Comparison of ENCODE assay signal across 14 cellular contexts in genomic region chr5:100505984-100506670, GRCh38. TPM values are rescaled to one million over a fixed set of nuclear protein-coding genes. Genes with fewer than 3 reads are reported as not detected.
DNase-seq lines count a peak whose midpoint lies in the region; ATAC-seq and TF ChIP-seq lines count a peak whose summit lies in the region.
"Had no signal": no experiment of that assay in that cellular context is flagged by ENCODE, and none has a peak within 500 bp of the region (broad histone marks: within the 10 kb centered on the region; RNA-seq: fewer than 3 reads in every experiment).

No MANE protein-coding gene starts in this region.

- H3K4me3 Mint-ChIP-seq in activated T-cell treated with anti-CD3 and anti-CD28 coated beads, Interleukin-2, amount 50 U/mL, for 24 hours, result no peak overlapping the region
- H3K4me3 Mint-ChIP-seq: activated T-cell treated with anti-CD3 and anti-CD28 coated beads, Interleukin-2, amount 50 U/mL, for 4 hours; CD4-positive, alpha-beta T cell; GM23338 had no signal

- TF ChIP-seq POLR2A in spleen (IDR thresholded peaks at IDR 0.05) (no peak), right lobe of liver (IDR thresholded peaks at IDR 0.05) (no peak)

- ATAC-seq in right lobe of liver, result no peak
- ATAC-seq: activated T-cell treated with anti-CD3 and anti-CD28 coated beads, Interleukin-2, amount 50 U/mL, for 4 hours; GM23338 had no signal

- H3K4me1 ChIP-seq in spleen (no peaks in the 10 kb centered on the region), right lobe of liver (no peaks in the 10 kb centered on the region)
- H3K4me1 ChIP-seq: left ventricle myocardium inferior, sigmoid colon had no signal

- H3K27ac Mint-ChIP-seq in activated T-cell treated with anti-CD3 and anti-CD28 coated beads, Interleukin-2, amount 50 U/mL, for 24 hours, result no peak overlapping the region
- H3K27ac Mint-ChIP-seq: CD4-positive, alpha-beta T cell; GM23338 had no signal

- H3K4me1 Mint-ChIP-seq in activated T-cell treated with anti-CD3 and anti-CD28 coated beads, Interleukin-2, amount 50 U/mL, for 24 hours (ENCODE audit: low read depth), result no peaks in the 10 kb centered on the region
- H3K4me1 Mint-ChIP-seq: GM23338 had no signal

- CTCF ChIA-PET in AG04450 (lab: Charles Lee), result no interaction called here

- H3K36me3 ChIP-seq in spleen (no peaks in the 10 kb centered on the region), right lobe of liver (no peaks in the 10 kb centered on the region)
- H3K36me3 ChIP-seq: left ventricle myocardium inferior, sigmoid colon had no signal

- H3K9me3 ChIP-seq in AG04450 (ENCODE audit: control insufficient read depth, insufficient read depth, low read length), result no peaks in the 10 kb centered on the region
- peaks cover 0 to 6% (median 0%) of the 10 kb centered on the region in 8 donors for H3K9me3 ChIP-seq in spleen
- no peaks in the 10 kb centered on the region for H3K9me3 ChIP-seq in right lobe of liver
- H3K9me3 ChIP-seq: sigmoid colon had no signal

- H3K36me3 Mint-ChIP-seq in activated T-cell treated with anti-CD3 and anti-CD28 coated beads, Interleukin-2, amount 50 U/mL, for 24 hours (ENCODE audit: low read depth), result no peaks in the 10 kb centered on the region

- POLR2A ChIA-PET in AG04450 (lab: Yijun Ruan, JAX), result no interaction called here

- intact Hi-C loops in spleen (cut with DNase I; ENCODE audit: low total_unique reads), result loop anchor here (10.0 kb wide), 1 partner anchor 899 kb away; no protein-coding TSS in a partner anchor
- intact Hi-C loops in right lobe of liver (cut with DNase I), result no loop called here

- DNase-seq in AG04450 (ENCODE audit: low read depth, low spot score) (peak; percentile 46), Kasumi-1 (lab: John Stamatoyannopoulos, UW) (peak; percentile 66 to 68), astrocyte of the cerebellum (ENCODE audit: low read depth) (peak; percentile 84), kidney glomerular epithelial cell (lab: John Stamatoyannopoulos, UW) (peak; percentile 63), spleen (no peak), right lobe of liver (no peak)
- DNase-seq in stimulated activated CD8-positive, alpha-beta memory T cell treated with anti-CD3 and anti-CD28 coated beads, Interleukin-4, amount 100 ng/mL, for 48 hours, result no peak
- DNase-seq in activated T-cell treated with anti-CD3 and anti-CD28 coated beads, Interleukin-2, amount 50 U/mL, for 24 hours, result no peak
- DNase-seq: activated T-cell treated with anti-CD3 and anti-CD28 coated beads, Interleukin-2, amount 50 U/mL, for 4 hours; CD4-positive, alpha-beta T cell; left ventricle myocardium inferior; sigmoid colon; T-helper 1 cell had no signal

- H3K27me3 Mint-ChIP-seq in activated T-cell treated with anti-CD3 and anti-CD28 coated beads, Interleukin-2, amount 50 U/mL, for 24 hours, result no peaks in the 10 kb centered on the region
- H3K27me3 Mint-ChIP-seq: CD4-positive, alpha-beta T cell had no signal

- 0 out of 2 replicates have a peak, but pooled peaks have one; percentile 11 for TF ChIP-seq CTCF in AG04450 (IDR thresholded peaks at IDR 0.05; ENCODE audit: low read depth, low read length)
- TF ChIP-seq CTCF in astrocyte of the cerebellum (IDR thresholded peaks at IDR 0.05; ENCODE audit: low read depth, low read length, missing control alignments), result peak; percentile 25
- TF ChIP-seq CTCF in spleen (IDR thresholded peaks at IDR 0.05 in 8 of 11, conservative IDR thresholded peaks at IDR 0.05 in 3 of 11), result no peak
- no peak for TF ChIP-seq CTCF in right lobe of liver (IDR thresholded peaks at IDR 0.05)

- 70 to 91% (median 80%) methylated on average over 1 of the region's 1 CpG for WGBS in spleen, 5 donors
- WGBS in right lobe of liver (ENCODE audit: insufficient coverage, low coverage, low lambda C conversion rate, missing lambda C conversion rate), result 78% methylated on average over 1 of the region's 1 CpG

- in situ Hi-C loops in astrocyte of the cerebellum (cut with HindIII; ENCODE audit: low sequenced_read_pairs), result no loop called here

- H3K4me3 ChIP-seq in AG04450 (ENCODE audit: low read depth, low read length) (no peak overlapping the region), astrocyte of the cerebellum (ENCODE audit: low read depth, low read length) (no peak overlapping the region), spleen (no peak overlapping the region), right lobe of liver (no peak overlapping the region)
- H3K4me3 ChIP-seq: GM23338, left ventricle myocardium inferior, sigmoid colon had no signal

- H3K27ac ChIP-seq in AG04450 (ENCODE audit: low read depth, low read length) (no peak overlapping the region), spleen (no peak overlapping the region), right lobe of liver (no peak overlapping the region)
- H3K27ac ChIP-seq: left ventricle myocardium inferior, sigmoid colon had no signal

- no peaks in the 10 kb centered on the region for H3K27me3 ChIP-seq in AG04450 (ENCODE audit: control insufficient read depth, insufficient read depth, low read length)
- no peaks in the 10 kb centered on the region for H3K27me3 ChIP-seq in spleen (replicated peaks in 1 of 7)
- no peaks in the 10 kb centered on the region for H3K27me3 ChIP-seq in right lobe of liver
- H3K27me3 ChIP-seq: sigmoid colon had no signal

- no peaks in the 10 kb centered on the region for H3K9me3 Mint-ChIP-seq in activated T-cell treated with anti-CD3 and anti-CD28 coated beads, Interleukin-2, amount 50 U/mL, for 24 hours
- H3K9me3 Mint-ChIP-seq: activated T-cell treated with anti-CD3 and anti-CD28 coated beads, Interleukin-2, amount 50 U/mL, for 4 hours; CD4-positive, alpha-beta T cell; GM23338 had no signal

RNA-seq across cellular contexts. Expression of gene FAM174A, which starts 29.0 kb away (rescaled TPM):
- polyA plus RNA-seq in AG04450 (2011; rRNA removed) (6.8 and 8.4 TPM in 2 replicates), spleen (1 to 10 TPM; 5.4 to 9.5 (median 6.9) TPM)
- polyA minus RNA-seq in AG04450 (2011; rRNA and poly(A)+ RNA removed), result 3.1 and 3.6 TPM in 2 replicates
- total RNA-seq in spleen (10 to 100 TPM in 6 of 7 donors, 1 to 10 TPM in 1; 9.5 to 26.7 (median 13.6) TPM), right lobe of liver (10 to 100 TPM in 2 of 6 experiments, 1 to 10 TPM in 4; 7.2 to 11.8 (median 8.4) TPM)

Comparison
In these comparisons a context has a peak if more than half of its experiments do, and no peak if none do; other contexts are left out.
1. DNase-seq: peak in AG04450 (single experiment), Kasumi-1 (2 of 2), astrocyte of the cerebellum (single experiment) and kidney glomerular epithelial cell (single experiment); none in stimulated activated CD8-positive, alpha-beta memory T cell treated with anti-CD3 and anti-CD28 coated beads, Interleukin-4, amount 100 ng/mL, for 48 hours (single experiment), activated T-cell treated with anti-CD3 and anti-CD28 coated beads, Interleukin-2, amount 50 U/mL, for 24 hours (single experiment), spleen (single experiment) and right lobe of liver (0 of 3).
2. CTCF ChIP-seq: peak in AG04450 (single experiment) and astrocyte of the cerebellum (single experiment); none in spleen (0 of 11) and right lobe of liver (0 of 4).